Comparison of ENCODE assay signal across 12 cellular contexts in genomic region chr22:37626556-37627075, GRCh38. TPM values are rescaled to one million over a fixed set of nuclear protein-coding genes. Genes with fewer than 3 reads are reported as not detected.
DNase-seq lines count a peak whose midpoint lies in the region; TF ChIP-seq lines count a peak whose summit lies in the region.
"Had no signal": no experiment of that assay in that cellular context is flagged by ENCODE, and none has a peak within 500 bp of the region (broad histone marks: within the 10 kb centered on the region; RNA-seq: fewer than 3 reads in every experiment).

No MANE protein-coding gene starts in this region.

- TF ChIP-seq CTCF in breast epithelium (IDR thresholded peaks at IDR 0.05) (no peak), mammary epithelial cell (conservative IDR thresholded peaks at IDR 0.05 in 1 of 2, IDR thresholded peaks at IDR 0.05 in 1 of 2; ENCODE audit: extremely low read depth in 1 of 2, insufficient read depth in 1 of 2, low read depth in 1 of 2, low read length in 2 of 2) (no peak), tibial nerve (IDR thresholded peaks at IDR 0.05) (no peak)

- H3K4me3 ChIP-seq in breast epithelium = peak overlapping the region in 1 of 3 donors; percentile 21
- no peak overlapping the region for H3K4me3 ChIP-seq in mammary epithelial cell (replicated peaks in 1 of 3; ENCODE audit: insufficient read depth in 1 of 3, low read depth in 2 of 3, low read length in 3 of 3)
- no peak overlapping the region for H3K4me3 ChIP-seq in muscle layer of colon (ENCODE audit: low read depth in 1 of 2, low read length in 2 of 2)
- no peak overlapping the region for H3K4me3 ChIP-seq in tibial nerve

- TF ChIP-seq EP300 in tibial nerve (IDR thresholded peaks at IDR 0.05) = no peak

- H3K4me1 Mint-ChIP-seq in activated naive CD8-positive, alpha-beta T cell treated with anti-CD3 and anti-CD28 coated beads for 36 hours = peaks cover 52% of the 10 kb centered on the region

- H3K27ac Mint-ChIP-seq in activated naive CD8-positive, alpha-beta T cell treated with anti-CD3 and anti-CD28 coated beads for 36 hours = peak overlapping the region; percentile 95

- intact Hi-C loops in breast epithelium (cut with DNase I; ENCODE audit: low total_unique reads) = no loop called here
- intact Hi-C loops in mammary epithelial cell (cut with micrococcal nuclease) = no loop called here

- peaks cover 16% of the 10 kb centered on the region for H3K36me3 Mint-ChIP-seq in activated naive CD8-positive, alpha-beta T cell treated with anti-CD3 and anti-CD28 coated beads for 36 hours

- H3K4me3 Mint-ChIP-seq in activated naive CD8-positive, alpha-beta T cell treated with anti-CD3 and anti-CD28 coated beads for 36 hours = peak overlapping the region; percentile 63

- dilution Hi-C loops in mammary epithelial cell (cut with HindIII; ENCODE audit: low sequenced_read_pairs) = no loop called here

- 75% methylated on average over 12 of the region's 13 CpGs for WGBS in mammary epithelial cell (ENCODE audit: low coverage, missing lambda C conversion rate)
- WGBS in tibial nerve, 2 donors = 65 to 69% methylated on average over 9 to 13 of the region's 13 CpGs

- DNase-seq in breast epithelium (ENCODE audit: low spot score in 2 of 2) (no peak), mammary epithelial cell (no peak), tibial nerve (ENCODE audit: low spot score in 2 of 2) (no peak), NCI-H1930 (lab: John Stamatoyannopoulos, UW) (no peak), SK-N-DZ (ENCODE audit: low spot score) (no peak), C1 segment of cervical spinal cord (lab: John Stamatoyannopoulos, UW) (no peak)
- no peak for DNase-seq in activated naive CD8-positive, alpha-beta T cell treated with anti-CD3 and anti-CD28 coated beads for 36 hours
- DNase-seq: NCI-H446 treated with DMSO at 0.1 percent for 48 hours; stimulated activated CD4-positive, alpha-beta T cell treated with anti-CD3 and anti-CD28 coated beads, Interleukin-4, amount 100 ng/mL, for 24 hours; T1000 had no signal

- no peaks in the 10 kb centered on the region for H4K20me1 ChIP-seq in mammary epithelial cell (ENCODE audit: insufficient read depth, low read length)

- H3K4me1 ChIP-seq in breast epithelium = peaks cover 17 to 29% of the 10 kb centered on the region in 2 donors
- no peaks in the 10 kb centered on the region for H3K4me1 ChIP-seq in mammary epithelial cell (ENCODE audit: insufficient read depth, low read length)
- H3K4me1 ChIP-seq in muscle layer of colon (ENCODE audit: insufficient read depth, low read length) = peaks cover 44% of the 10 kb centered on the region
- H3K4me1 ChIP-seq in tibial nerve = peaks cover 0 to 39% (median 28%) of the 10 kb centered on the region in 4 donors

- no peaks in the 10 kb centered on the region for H3K9me3 Mint-ChIP-seq in activated naive CD8-positive, alpha-beta T cell treated with anti-CD3 and anti-CD28 coated beads for 36 hours

- H3K9me3 ChIP-seq in breast epithelium (no peaks in the 10 kb centered on the region), mammary epithelial cell (replicated peaks; ENCODE audit: insufficient read depth, low read length) (no peaks in the 10 kb centered on the region), muscle layer of colon (ENCODE audit: low read length) (no peaks in the 10 kb centered on the region), tibial nerve (no peaks in the 10 kb centered on the region)

- no peak overlapping the region for H3K4me2 ChIP-seq in mammary epithelial cell (ENCODE audit: insufficient read depth, low read depth, low read length)

- H3K27me3 Mint-ChIP-seq in activated naive CD8-positive, alpha-beta T cell treated with anti-CD3 and anti-CD28 coated beads for 36 hours = no peaks in the 10 kb centered on the region

- no peaks in the 10 kb centered on the region for H3K27me3 ChIP-seq in breast epithelium
- H3K27me3 ChIP-seq in mammary epithelial cell (ENCODE audit: insufficient read depth, low read length) = no peaks in the 10 kb centered on the region
- H3K27me3 ChIP-seq in muscle layer of colon (ENCODE audit: control insufficient read depth in 1 of 2, insufficient read depth in 2 of 2, low read length in 2 of 2) = no peaks in the 10 kb centered on the region
- no peaks in the 10 kb centered on the region for H3K27me3 ChIP-seq in tibial nerve

- H3K27ac ChIP-seq in breast epithelium = peak overlapping the region; percentile 84 to 92
- H3K27ac ChIP-seq in mammary epithelial cell (ENCODE audit: insufficient read depth, low read depth, low read length) = no peak overlapping the region
- H3K27ac ChIP-seq in muscle layer of colon (ENCODE audit: low read depth, low read length) = peak overlapping the region; percentile 88
- H3K27ac ChIP-seq in tibial nerve = peak overlapping the region; percentile 43 to 84 (median 68)

- TF ChIP-seq POLR2A in breast epithelium (IDR thresholded peaks at IDR 0.05) = no peak
- TF ChIP-seq POLR2A in tibial nerve (IDR thresholded peaks at IDR 0.05) = no peak

- H3K79me2 ChIP-seq in mammary epithelial cell (ENCODE audit: insufficient read depth, low read length) = no peaks in the 10 kb centered on the region

- no peak overlapping the region for H2AFZ ChIP-seq in mammary epithelial cell (ENCODE audit: low read depth, low read length)

- in situ Hi-C loops in mammary epithelial cell (cut with MboI; ENCODE audit: low sequenced_read_pairs in 2 of 2) = loop anchor here in 1 of 2 donors (10.0 kb wide), 1 partner anchor 168 kb away; no protein-coding TSS in a partner anchor

- CTCF ChIA-PET in mammary epithelial cell (lab: Charles Lee; ENCODE audit: low non-redundant PET) = no interaction called here

- no TSS peak for BruUV-seq in mammary epithelial cell (replicated peaks; lab: Mats Ljungman, UMichigan)

- H3K36me3 ChIP-seq in breast epithelium = no peaks in the 10 kb centered on the region
- H3K36me3 ChIP-seq in mammary epithelial cell (ENCODE audit: insufficient read depth, low read length) = peaks cover 2% of the 10 kb centered on the region
- peaks cover 33% of the 10 kb centered on the region for H3K36me3 ChIP-seq in muscle layer of colon (ENCODE audit: insufficient read depth, low read length)
- peaks cover 0 to 71% (median 0%) of the 10 kb centered on the region in 3 donors for H3K36me3 ChIP-seq in tibial nerve

- H3K9ac ChIP-seq in mammary epithelial cell (ENCODE audit: insufficient read depth, low read length) = no peak overlapping the region
- H3K9ac ChIP-seq in muscle layer of colon (ENCODE audit: low read length) = peak overlapping the region; percentile 41

RNA-seq across cellular contexts. Expression of gene SH3BP1, which starts 12.9 kb away (rescaled TPM):
- 1 to 10 TPM; 3.8 to 8.8 (median 7.3) TPM for total RNA-seq in breast epithelium
- total RNA-seq in mammary epithelial cell = 10 to 100 TPM; 28.2 to 65.9 TPM
- polyA plus RNA-seq in mammary epithelial cell = 43.7 TPM
- 77.9 TPM for polyA minus RNA-seq in mammary epithelial cell
- 100 to 1,000 TPM in 1 of 2 experiments, 10 to 100 TPM in 1; 90.8 to 103 TPM for total RNA-seq in activated naive CD8-positive, alpha-beta T cell treated with anti-CD3 and anti-CD28 coated beads for 36 hours
- 10 to 100 TPM in 2 of 4 donors, 1 to 10 TPM in 2; 7.5 to 19.8 (median 13.9) TPM for total RNA-seq in tibial nerve
- 16.5 and 22.0 TPM in 2 replicates for polyA plus RNA-seq in SK-N-DZ (2014; cell fraction: cytosol; rRNA removed)
- polyA plus RNA-seq in SK-N-DZ (2014; cell fraction: nucleus; rRNA removed) = 17.6 and 25.1 TPM in 2 replicates

RNA-seq across cellular contexts. Expression of gene GGA1, which starts 18.0 kb away (rescaled TPM):
- 10 to 100 TPM; 36.6 to 63.9 (median 54.7) TPM for total RNA-seq in breast epithelium
- 10 to 100 TPM; 33.8 to 60.2 TPM for total RNA-seq in mammary epithelial cell
- polyA plus RNA-seq in mammary epithelial cell = 26.7 TPM
- 56.2 TPM for polyA minus RNA-seq in mammary epithelial cell
- 10 to 100 TPM; 56.3 to 61.9 TPM for total RNA-seq in activated naive CD8-positive, alpha-beta T cell treated with anti-CD3 and anti-CD28 coated beads for 36 hours
- total RNA-seq in tibial nerve = 10 to 100 TPM; 66.3 to 99.0 (median 77.2) TPM
- polyA plus RNA-seq in SK-N-DZ (2014; cell fraction: cytosol; rRNA removed) = 57.2 and 63.0 TPM in 2 replicates
- 150 and 184 TPM in 2 replicates for polyA plus RNA-seq in SK-N-DZ (2014; cell fraction: nucleus; rRNA removed)

RNA-seq across cellular contexts. Expression of gene PDXP, which starts 31.9 kb away (rescaled TPM):
- total RNA-seq in breast epithelium = 1 to 10 TPM; 4.2 to 6.9 (median 4.2) TPM
- total RNA-seq in mammary epithelial cell = 1 to 10 TPM; 5.8 to 6.9 TPM
- polyA plus RNA-seq in mammary epithelial cell = 19.4 TPM
- polyA minus RNA-seq in mammary epithelial cell = 10.4 TPM
- total RNA-seq in activated naive CD8-positive, alpha-beta T cell treated with anti-CD3 and anti-CD28 coated beads for 36 hours = 10 to 100 TPM; 41.4 to 42.5 TPM
- total RNA-seq in tibial nerve = 10 to 100 TPM; 14.7 to 19.7 (median 16.2) TPM
- 118 and 143 TPM in 2 replicates for polyA plus RNA-seq in SK-N-DZ (2014; cell fraction: cytosol; rRNA removed)
- polyA plus RNA-seq in SK-N-DZ (2014; cell fraction: nucleus; rRNA removed) = 74.2 and 93.5 TPM in 2 replicates

RNA-seq across cellular contexts. Expression of gene LGALS2, which starts 46.7 kb away (rescaled TPM):
- total RNA-seq in breast epithelium (under 1 TPM in 2 of 3 donors, not detected in 1; 0.80 to 0.88 TPM), mammary epithelial cell (not detected), tibial nerve (not detected)
- polyA plus RNA-seq in mammary epithelial cell = not detected
- not detected for polyA minus RNA-seq in mammary epithelial cell
- not detected for total RNA-seq in activated naive CD8-positive, alpha-beta T cell treated with anti-CD3 and anti-CD28 coated beads for 36 hours
- polyA plus RNA-seq in SK-N-DZ (2014; cell fraction: cytosol; rRNA removed) = not detected in 2 replicates
- polyA plus RNA-seq in SK-N-DZ (2014; cell fraction: nucleus; rRNA removed) = not detected in 2 replicates
- total RNA-seq: fibroblast of lung had no signal

RNA-seq across cellular contexts. Expression of gene LGALS1, which starts 48.8 kb away (rescaled TPM):
- total RNA-seq in breast epithelium = 1,000 to 10,000 TPM in 1 of 3 donors, 100 to 1,000 TPM in 2; 621 to 2,412 (median 641) TPM
- total RNA-seq in mammary epithelial cell = 1,000 to 10,000 TPM; 2,888 to 3,171 TPM
- polyA plus RNA-seq in mammary epithelial cell = 6,743 TPM
- 4,799 TPM for polyA minus RNA-seq in mammary epithelial cell
- total RNA-seq in activated naive CD8-positive, alpha-beta T cell treated with anti-CD3 and anti-CD28 coated beads for 36 hours = 100 to 1,000 TPM; 166 to 171 TPM
- total RNA-seq in tibial nerve = 1,000 to 10,000 TPM; 1,362 to 3,592 (median 2,463) TPM
- polyA plus RNA-seq in SK-N-DZ (2014; cell fraction: cytosol; rRNA removed) = 267 and 474 TPM in 2 replicates
- polyA plus RNA-seq in SK-N-DZ (2014; cell fraction: nucleus; rRNA removed) = 133 and 199 TPM in 2 replicates
